32 cellular contexts compared by ENCODE assay signal in the genomic region with DNA sequence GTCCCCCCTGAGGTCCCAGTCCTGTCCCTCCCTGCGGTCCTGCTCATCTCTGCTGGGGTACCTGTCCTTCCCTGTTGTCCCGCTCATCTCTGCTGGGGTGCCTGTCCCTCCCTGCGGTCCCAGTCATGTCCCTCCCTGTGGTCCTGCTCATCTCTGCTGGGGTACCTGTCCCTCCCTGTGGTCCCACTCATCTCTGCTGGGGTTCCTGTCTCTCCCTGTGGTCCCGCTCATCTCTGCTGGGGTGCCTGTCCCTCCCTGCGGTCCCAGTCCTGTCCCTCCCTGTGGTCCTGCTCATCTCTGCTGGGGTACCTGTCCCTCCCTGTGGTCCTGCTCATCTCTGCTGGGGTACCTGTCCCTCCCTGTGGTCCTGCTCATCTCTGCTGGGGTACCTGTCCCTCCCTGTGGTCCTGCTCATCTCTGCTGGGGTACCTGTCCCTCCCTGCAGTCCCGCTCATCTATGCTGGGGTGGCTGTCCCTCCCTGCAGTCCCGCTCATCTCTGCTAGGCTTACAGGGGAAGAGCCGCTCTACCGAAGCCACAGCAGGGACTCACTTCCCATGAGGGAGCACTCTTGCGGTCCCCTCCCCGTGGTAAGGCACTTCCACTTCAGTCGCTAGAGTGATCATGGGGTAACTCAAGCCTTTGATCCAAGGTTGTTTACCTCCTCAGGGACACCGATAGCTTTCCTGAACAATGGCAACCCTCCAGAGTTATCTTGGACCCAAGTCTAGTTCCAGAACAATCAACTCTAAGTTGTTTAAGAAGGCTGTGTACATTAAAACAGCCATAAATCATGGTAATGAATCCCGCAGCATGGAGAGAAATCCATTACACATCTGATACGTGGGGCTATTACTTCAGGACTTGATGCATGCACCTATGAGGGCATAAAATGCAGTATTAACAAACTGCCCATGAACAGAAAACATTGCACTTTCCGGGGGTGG. TPM values are rescaled to one million over a fixed set of nuclear protein-coding genes. Genes with fewer than 3 reads are reported as not detected.
"Had no signal": no experiment of that assay in that cellular context is flagged by ENCODE, and none has a peak within 500 bp of the region (broad histone marks: within the 10 kb centered on the region; RNA-seq: fewer than 3 reads in every experiment).

No MANE protein-coding gene starts in this region.

- H3K27me3 ChIP-seq: colonic mucosa, neutrophil, pancreas, vagina had no signal

- H3K4me3 Mint-ChIP-seq: activated CD4-positive, alpha-beta T cell treated with anti-CD3 and anti-CD28 coated beads, Interleukin-2, amount 10 ng/mL, durations not matched to agents 7 days and 5 days; activated CD8-positive, alpha-beta memory T cell treated with anti-CD3 and anti-CD28 coated beads, Interleukin-2, amount 10 ng/mL, durations not matched to agents 7 days and 5 days; activated CD8-positive, alpha-beta T cell treated with anti-CD3 and anti-CD28 coated beads for 36 hours; activated naive CD4-positive, alpha-beta T cell treated with anti-CD3 and anti-CD28 coated beads, Interleukin-2, amount 10 ng/mL, durations not matched to agents 7 days and 5 days; effector memory CD8-positive, alpha-beta T cell; natural killer cell; stimulated activated effector memory CD8-positive, alpha-beta T cell treated with anti-CD3 and anti-CD28 coated beads, Interleukin-12 subunit alpha, Interleukin-12 subunit beta, amount 100 ng/mL, for 72 hours had no signal

- DNase-seq: activated CD4-positive, alpha-beta T cell treated with anti-CD3 and anti-CD28 coated beads, Interleukin-2, amount 10 ng/mL, durations not matched to agents 7 days and 5 days; activated CD8-positive, alpha-beta memory T cell treated with anti-CD3 and anti-CD28 coated beads, Interleukin-2, amount 10 ng/mL, durations not matched to agents 7 days and 5 days; activated CD8-positive, alpha-beta T cell treated with anti-CD3 and anti-CD28 coated beads for 36 hours; activated effector memory CD4-positive, alpha-beta T cell treated with anti-CD3 and anti-CD28 coated beads, Interleukin-2, amount 50 U/mL, for 16 hours; activated naive CD4-positive, alpha-beta T cell treated with anti-CD3 and anti-CD28 coated beads, Interleukin-2, amount 10 ng/mL, durations not matched to agents 7 days and 5 days; activated T-cell treated with anti-CD3 and anti-CD28 coated beads for 4 hours; amygdala; colonic mucosa; dorsolateral prefrontal cortex; effector memory CD8-positive, alpha-beta T cell; gastrocnemius medialis; hippocampal formation; left ventricle myocardium superior; mammary epithelial cell; midbrain; natural killer cell; right cardiac atrium; stimulated activated CD4-positive, alpha-beta T cell treated with anti-CD3 and anti-CD28 coated beads, Interleukin-2, amount 100 ng/mL, for 24 hours; stomach; transverse colon had no signal

- ATAC-seq: activated CD4-positive, CD25-positive, alpha-beta regulatory T cell treated with anti-CD3 and anti-CD28 coated beads, Interleukin-2, amount 50 U/mL, for 24 hours; activated CD8-positive, alpha-beta memory T cell treated with anti-CD3 and anti-CD28 coated beads, Interleukin-2, amount 10 ng/mL, durations not matched to agents 7 days and 5 days; activated CD8-positive, alpha-beta T cell treated with anti-CD3 and anti-CD28 coated beads for 36 hours; effector memory CD8-positive, alpha-beta T cell; gastrocnemius medialis; left ventricle myocardium superior; natural killer cell; pancreas; right cardiac atrium; stimulated activated effector memory CD8-positive, alpha-beta T cell treated with anti-CD3 and anti-CD28 coated beads, Interleukin-12 subunit alpha, Interleukin-12 subunit beta, amount 100 ng/mL, for 72 hours had no signal

- H3K4me3 ChIP-seq: colonic mucosa, dorsolateral prefrontal cortex, esophagus muscularis mucosa, gastrocnemius medialis, pancreas, stomach, transverse colon, vagina had no signal

- H3K27ac ChIP-seq: colonic mucosa, dorsolateral prefrontal cortex, esophagus muscularis mucosa, gastrocnemius medialis, neutrophil, pancreas, stomach, transverse colon, vagina, VCaP had no signal

- H3K36me3 Mint-ChIP-seq: activated CD8-positive, alpha-beta memory T cell treated with anti-CD3 and anti-CD28 coated beads, Interleukin-2, amount 10 ng/mL, durations not matched to agents 7 days and 5 days; activated naive CD4-positive, alpha-beta T cell treated with anti-CD3 and anti-CD28 coated beads, Interleukin-2, amount 10 ng/mL, durations not matched to agents 7 days and 5 days; natural killer cell; stimulated activated effector memory CD8-positive, alpha-beta T cell treated with anti-CD3 and anti-CD28 coated beads, Interleukin-12 subunit alpha, Interleukin-12 subunit beta, amount 100 ng/mL, for 72 hours had no signal

- H3K9me3 ChIP-seq: colonic mucosa, gastrocnemius medialis, neutrophil, pancreas, vagina had no signal

- H3K4me1 Mint-ChIP-seq: activated CD4-positive, alpha-beta T cell treated with anti-CD3 and anti-CD28 coated beads, Interleukin-2, amount 10 ng/mL, durations not matched to agents 7 days and 5 days; activated CD8-positive, alpha-beta memory T cell treated with anti-CD3 and anti-CD28 coated beads, Interleukin-2, amount 10 ng/mL, durations not matched to agents 7 days and 5 days; activated naive CD4-positive, alpha-beta T cell treated with anti-CD3 and anti-CD28 coated beads, Interleukin-2, amount 10 ng/mL, durations not matched to agents 7 days and 5 days; natural killer cell; stimulated activated effector memory CD8-positive, alpha-beta T cell treated with anti-CD3 and anti-CD28 coated beads, Interleukin-12 subunit alpha, Interleukin-12 subunit beta, amount 100 ng/mL, for 72 hours had no signal

- H3K36me3 ChIP-seq: colonic mucosa, esophagus muscularis mucosa, gastrocnemius medialis, neutrophil, pancreas, stomach, transverse colon, vagina had no signal

- H3K4me1 ChIP-seq: colonic mucosa, esophagus muscularis mucosa, gastrocnemius medialis, pancreas, stomach, transverse colon, vagina had no signal

- H3K9me3 Mint-ChIP-seq: natural killer cell had no signal

- H3K27ac Mint-ChIP-seq: activated CD4-positive, alpha-beta T cell treated with anti-CD3 and anti-CD28 coated beads, Interleukin-2, amount 10 ng/mL, durations not matched to agents 7 days and 5 days; activated CD8-positive, alpha-beta memory T cell treated with anti-CD3 and anti-CD28 coated beads, Interleukin-2, amount 10 ng/mL, durations not matched to agents 7 days and 5 days; activated CD8-positive, alpha-beta T cell treated with anti-CD3 and anti-CD28 coated beads for 36 hours; activated naive CD4-positive, alpha-beta T cell treated with anti-CD3 and anti-CD28 coated beads, Interleukin-2, amount 10 ng/mL, durations not matched to agents 7 days and 5 days; effector memory CD8-positive, alpha-beta T cell; natural killer cell; stimulated activated effector memory CD8-positive, alpha-beta T cell treated with anti-CD3 and anti-CD28 coated beads, Interleukin-12 subunit alpha, Interleukin-12 subunit beta, amount 100 ng/mL, for 72 hours had no signal

- FAIRE-seq: bronchial epithelial cell, endothelial cell of umbilical vein, pancreas had no signal

RNA-seq across cellular contexts. Expression of gene MNX1, which starts 46.8 kb away (rescaled TPM):
- total RNA-seq: activated CD4-positive, alpha-beta T cell treated with anti-CD3 and anti-CD28 coated beads, Interleukin-2, amount 10 ng/mL, durations not matched to agents 7 days and 5 days; activated CD8-positive, alpha-beta memory T cell treated with anti-CD3 and anti-CD28 coated beads, Interleukin-2, amount 10 ng/mL, durations not matched to agents 7 days and 5 days; activated CD8-positive, alpha-beta T cell treated with anti-CD3 and anti-CD28 coated beads for 36 hours; bronchial epithelial cell; dorsolateral prefrontal cortex; endothelial cell of umbilical vein; esophagus muscularis mucosa; left ventricle myocardium superior; natural killer cell; pulmonary artery endothelial cell; right cardiac atrium; skeletal muscle tissue; temporal lobe; vagina had no signal
- polyA plus RNA-seq: endothelial cell of umbilical vein, right cardiac atrium had no signal
